ENCODE assay signal across 13 cellular contexts in genomic region chr1:116726872-116727271, GRCh38. TPM values are rescaled to one million over a fixed set of nuclear protein-coding genes. Genes with fewer than 3 reads are reported as not detected.
"Had no signal": no experiment of that assay in that cellular context is flagged by ENCODE, and none has a peak within 500 bp of the region (broad histone marks: within the 10 kb centered on the region; RNA-seq: fewer than 3 reads in every experiment).

No MANE protein-coding gene starts in this region.

- H3K4me3 Mint-ChIP-seq: activated CD4-positive, alpha-beta memory T cell treated with anti-CD3 and anti-CD28 coated beads, Interleukin-2, amount 10 ng/mL, durations not matched to agents 7 days and 5 days; neural crest cell; type B pancreatic cell had no signal

- H3K9me3 Mint-ChIP-seq: activated CD4-positive, alpha-beta memory T cell treated with anti-CD3 and anti-CD28 coated beads, Interleukin-2, amount 10 ng/mL, durations not matched to agents 7 days and 5 days; neural crest cell; type B pancreatic cell had no signal

- H3K27me3 Mint-ChIP-seq: activated CD4-positive, alpha-beta memory T cell treated with anti-CD3 and anti-CD28 coated beads, Interleukin-2, amount 10 ng/mL, durations not matched to agents 7 days and 5 days had no signal

- H3K4me1 Mint-ChIP-seq: neural crest cell had no signal

- DNase-seq: activated CD4-positive, alpha-beta memory T cell treated with anti-CD3 and anti-CD28 coated beads, Interleukin-2, amount 10 ng/mL, durations not matched to agents 7 days and 5 days; activated CD4-positive, CD25-positive, alpha-beta regulatory T cell treated with anti-CD3 and anti-CD28 coated beads, Interleukin-2, amount 50 U/mL, for 72 hours; activated CD8-positive, alpha-beta memory T cell treated with anti-CD3 and anti-CD28 coated beads, Interleukin-2, amount 50 U/mL, for 4 hours; activated naive CD4-positive, alpha-beta T cell treated with anti-CD3 and anti-CD28 coated beads, Interleukin-2, amount 50 U/mL, for 16 hours; amniotic stem cell; mammary epithelial cell; ovary; stimulated activated CD4-positive, alpha-beta T cell treated with anti-CD3 and anti-CD28 coated beads, Interleukin-12 subunit alpha, Interleukin-12 subunit beta, amount 100 ng/mL, for 4 hours; stimulated activated naive CD4-positive, alpha-beta T cell; T1000 had no signal

- H3K27ac Mint-ChIP-seq: activated CD4-positive, alpha-beta memory T cell treated with anti-CD3 and anti-CD28 coated beads, Interleukin-2, amount 10 ng/mL, durations not matched to agents 7 days and 5 days; type B pancreatic cell had no signal

RNA-seq across cellular contexts. Expression of gene CD2, which starts 27.4 kb away (rescaled TPM):
- total RNA-seq: mammary epithelial cell, neural crest cell, temporal lobe had no signal
